Comparison of ENCODE assay signal across 1 cellular context in genomic region chr17:61401280-61402072, GRCh38.
A peak's percentile ranks its signal among the peaks of the same experiment; 100 is the strongest.
TF ChIP-seq lines count a peak whose summit lies in the region.

No MANE protein-coding gene starts in this region.

TF ChIP-seq in HepG2, 621 proteins besides CTCF, POLR2A, EP300 and RAD21 (continued from another document):
- TF ChIP-seq FUBP1 (CRISPR knock-in tag; IDR thresholded peaks at IDR 0.05; ENCODE audit: borderline replicate concordance) (no peak), MTA1 (CRISPR knock-in tag; IDR thresholded peaks at IDR 0.05; ENCODE audit: borderline replicate concordance) (peak; percentile 38; the same call in 1 of the 2 replicates), RBFOX2 (IDR thresholded peaks at IDR 0.05; ENCODE audit: low read depth, low read length) (0 out of 2 replicates have a peak, but pooled peaks have one; percentile 38), SALL1 (CRISPR knock-in tag; IDR thresholded peaks at IDR 0.05) (0 out of 2 replicates have a peak, but pooled peaks have one; percentile 27), NFAT5 (CRISPR knock-in tag; IDR thresholded peaks at IDR 0.05) (no peak), ZBTB25 (CRISPR knock-in tag; IDR thresholded peaks at IDR 0.05) (no peak), NR1H2 (CRISPR knock-in tag; IDR thresholded peaks at IDR 0.05; ENCODE audit: borderline replicate concordance, low read depth) (no peak), ZNF260 (CRISPR knock-in tag; IDR thresholded peaks at IDR 0.05; ENCODE audit: borderline replicate concordance, low read depth) (no peak), ZIK1 (CRISPR knock-in tag; IDR thresholded peaks at IDR 0.05; ENCODE audit: borderline replicate concordance, low read depth) (no peak), HDAC1 (CRISPR knock-in tag; IDR thresholded peaks at IDR 0.05) (0 out of 2 replicates have a peak, but pooled peaks have one; percentile 15), ZNF225 (CRISPR knock-in tag; IDR thresholded peaks at IDR 0.05) (no peak), RFXANK (CRISPR knock-in tag; IDR thresholded peaks at IDR 0.05) (no peak)
